In genomic region chr11:19117760-19118097, GRCh38 we compare ENCODE assay signal across 8 cellular contexts. TPM values are rescaled to one million over a fixed set of nuclear protein-coding genes. Genes with fewer than 3 reads are reported as not detected.
DNase-seq lines count a peak whose midpoint lies in the region; TF ChIP-seq lines count a peak whose summit lies in the region.

No MANE protein-coding gene starts in this region.

- H3K9me2 ChIP-seq in OCI-LY7 (ENCODE audit: insufficient read depth, low read length) = no peaks in the 10 kb centered on the region

- H3K4me2 ChIP-seq in OCI-LY7 (ENCODE audit: low read length) = peak overlapping the region; percentile 95
- peak overlapping the region; percentile 80 for H3K4me2 ChIP-seq in neural progenitor cell

- H3K4me3 Mint-ChIP-seq in CD4-positive, alpha-beta memory T cell = peak overlapping the region; percentile 90 to 98 (median 94)
- H3K4me3 Mint-ChIP-seq in endothelial cell (ENCODE audit: unreplicated experiment) (peak overlapping the region; percentile 93), neural progenitor cell (peak overlapping the region; percentile 94)

- H3F3A ChIP-seq in neural progenitor cell (ENCODE audit: low read depth) = peaks cover 9% of the 10 kb centered on the region

- CTCF ChIA-PET in CD4-positive, alpha-beta memory T cell (lab: Charles Lee; ENCODE audit: partially characterized antibody) = no interaction called here
- CTCF ChIA-PET in OCI-LY7 (lab: Charles Lee; ENCODE audit: unreplicated experiment) = no interaction called here

- H3K79me2 ChIP-seq in OCI-LY7 (ENCODE audit: insufficient read depth, low read depth, low read length) (peaks cover 20% of the 10 kb centered on the region), neural progenitor cell (ENCODE audit: low read depth) (peaks cover 40% of the 10 kb centered on the region)

- DNase-seq in CD4-positive, alpha-beta memory T cell = no peak
- peak; percentile 2 for DNase-seq in OCI-LY7 (ENCODE audit: low spot score)
- DNase-seq in endothelial cell (ENCODE audit: low spot score) = no peak
- DNase-seq in neural progenitor cell (ENCODE audit: low spot score) = no peak
- no peak for DNase-seq in hepatic stellate cell (ENCODE audit: low spot score)
- no peak for DNase-seq in NCI-H2081 (lab: John Stamatoyannopoulos, UW)
- no peak for DNase-seq in GM13976 (ENCODE audit: low spot score)
- DNase-seq in NCI-H1436 (lab: John Stamatoyannopoulos, UW) = no peak

- H2AFZ ChIP-seq in OCI-LY7 (ENCODE audit: low read length) (peak overlapping the region; percentile 90), neural progenitor cell (replicated peaks) (peak overlapping the region; percentile 83)

- H3K27ac Mint-ChIP-seq in CD4-positive, alpha-beta memory T cell = peak overlapping the region in 5 of 7 donors; percentile 46 to 81 (median 80)
- H3K27ac Mint-ChIP-seq in endothelial cell (ENCODE audit: unreplicated experiment) (no peak overlapping the region), neural progenitor cell (no peak overlapping the region)

- no peaks in the 10 kb centered on the region for H3K9me3 Mint-ChIP-seq in CD4-positive, alpha-beta memory T cell
- H3K9me3 Mint-ChIP-seq in endothelial cell (ENCODE audit: unreplicated experiment) (no peaks in the 10 kb centered on the region), neural progenitor cell (no peaks in the 10 kb centered on the region)

- H3K27me3 Mint-ChIP-seq in CD4-positive, alpha-beta memory T cell = no peaks in the 10 kb centered on the region
- peaks cover 2% of the 10 kb centered on the region for H3K27me3 Mint-ChIP-seq in endothelial cell (ENCODE audit: unreplicated experiment)
- peaks cover 3% of the 10 kb centered on the region for H3K27me3 Mint-ChIP-seq in neural progenitor cell (ENCODE audit: insufficient read depth, low read depth)

- H3K4me1 ChIP-seq in CD4-positive, alpha-beta memory T cell (ENCODE audit: insufficient read depth, low read length) = peaks cover 44% of the 10 kb centered on the region
- H3K4me1 ChIP-seq in OCI-LY7 (ENCODE audit: insufficient read depth, low read length, poor library complexity, severe bottlenecking) (peaks cover 21% of the 10 kb centered on the region), neural progenitor cell (peaks cover 6% of the 10 kb centered on the region)

- H3K4me1 Mint-ChIP-seq in CD4-positive, alpha-beta memory T cell = peaks cover 41 to 60% (median 49%) of the 10 kb centered on the region in 4 donors
- H3K4me1 Mint-ChIP-seq in endothelial cell (ENCODE audit: unreplicated experiment) (peaks cover 4% of the 10 kb centered on the region), neural progenitor cell (peaks cover 16% of the 10 kb centered on the region)

- peak overlapping the region; percentile 42 for H3K9ac ChIP-seq in neural progenitor cell

- no TSS peak for BruUV-seq in OCI-LY7 (replicated peaks; lab: Mats Ljungman, UMichigan)

- H3K36me3 ChIP-seq in CD4-positive, alpha-beta memory T cell (ENCODE audit: insufficient read depth, low read length) = no peaks in the 10 kb centered on the region
- H3K36me3 ChIP-seq in OCI-LY7 (ENCODE audit: insufficient read depth, low read length) (peaks cover 16% of the 10 kb centered on the region), neural progenitor cell (no peaks in the 10 kb centered on the region)

- no peaks in the 10 kb centered on the region for H3K9me3 ChIP-seq in CD4-positive, alpha-beta memory T cell (ENCODE audit: control insufficient read depth in 1 of 2, low read length in 2 of 2)
- no peaks in the 10 kb centered on the region for H3K9me3 ChIP-seq in OCI-LY7 (ENCODE audit: low read length)
- H3K9me3 ChIP-seq in neural progenitor cell (ENCODE audit: low read depth) = no peaks in the 10 kb centered on the region

- intact Hi-C loops in CD4-positive, alpha-beta memory T cell (cut with micrococcal nuclease) = loop anchor here (1.0 to 2.0 kb wide), 3 partner anchors 40 to 595 kb away; partner anchors contain the start of genes E2F8 and NAV2
- intact Hi-C loops in OCI-LY7 (cut with micrococcal nuclease; ENCODE audit: unreplicated experiment) = loop anchor here (5.0 kb wide), 2 partner anchors 125 to 320 kb away; partner anchors contain the start of gene E2F8

- POLR2A ChIA-PET in CD4-positive, alpha-beta memory T cell (lab: Charles Lee; ENCODE audit: partially characterized antibody) = no interaction called here
- POLR2A ChIA-PET in OCI-LY7 (lab: Charles Lee) = no interaction called here

- in situ Hi-C loops in GM13976 (cut with MboI; ENCODE audit: low sequenced_read_pairs, unreplicated experiment) = no loop called here

- peak overlapping the region; percentile 73 for H3K27ac ChIP-seq in CD4-positive, alpha-beta memory T cell (ENCODE audit: low read depth, low read length)
- H3K27ac ChIP-seq in OCI-LY7 (ENCODE audit: low read depth, low read length, poor library complexity, severe bottlenecking) = no peak overlapping the region
- no peak overlapping the region for H3K27ac ChIP-seq in neural progenitor cell

- H3K36me3 Mint-ChIP-seq in CD4-positive, alpha-beta memory T cell = peaks cover 5 to 10% of the 10 kb centered on the region in 2 donors
- H3K36me3 Mint-ChIP-seq in endothelial cell (ENCODE audit: low read depth, unreplicated experiment) = no peaks in the 10 kb centered on the region
- peaks cover 7% of the 10 kb centered on the region for H3K36me3 Mint-ChIP-seq in neural progenitor cell

- peak overlapping the region; percentile 78 to 81 for H3K4me3 ChIP-seq in CD4-positive, alpha-beta memory T cell (ENCODE audit: low read length in 2 of 2)
- H3K4me3 ChIP-seq in OCI-LY7 (ENCODE audit: low read depth, low read length, poor library complexity, severe bottlenecking) (peak overlapping the region; percentile 95), neural progenitor cell (peak overlapping the region; percentile 68)

- no peaks in the 10 kb centered on the region for H3K27me3 ChIP-seq in CD4-positive, alpha-beta memory T cell (ENCODE audit: insufficient read depth, low read length)
- H3K27me3 ChIP-seq in neural progenitor cell = peaks cover 4% of the 10 kb centered on the region

- no peak for TF ChIP-seq CTCF in OCI-LY7 (conservative IDR thresholded peaks at IDR 0.05; ENCODE audit: low read length)
- no peak for TF ChIP-seq CTCF in endothelial cell (IDR thresholded peaks at IDR 0.05; ENCODE audit: unreplicated experiment)
- TF ChIP-seq CTCF in neural progenitor cell (IDR thresholded peaks at IDR 0.05) = no peak
- TF ChIP-seq CTCF in GM13976 (IDR thresholded peaks at IDR 0.05; ENCODE audit: borderline replicate concordance, control extremely low read depth, extremely low read depth, insufficient read depth, missing control alignments) = no peak

- H4K20me1 ChIP-seq in OCI-LY7 (ENCODE audit: insufficient read depth, low read length) = peaks cover 17% of the 10 kb centered on the region; the same call in 1 of the 2 replicates
- H4K20me1 ChIP-seq in neural progenitor cell (ENCODE audit: low read depth) = peaks cover 18% of the 10 kb centered on the region

RNA-seq across cellular contexts. Expression of gene ZDHHC13, which starts 0.8 kb away (rescaled TPM):
- total RNA-seq in CD4-positive, alpha-beta memory T cell = 10 to 100 TPM; 15.6 to 16.1 TPM
- 10 to 100 TPM in 1 of 2 donors, 1 to 10 TPM in 1; 9.4 to 15.2 TPM for polyA plus RNA-seq in CD4-positive, alpha-beta memory T cell
- 23.3 and 25.0 TPM in 2 replicates for total RNA-seq in OCI-LY7 (2014; rRNA removed; shearing (Covaris generic))
- total RNA-seq in OCI-LY7 (2022) = 26.1 and 28.1 TPM in 2 replicates
- 18.2 TPM for total RNA-seq in endothelial cell (ENCODE audit: unreplicated experiment)
- 27.0 and 43.4 TPM in 2 replicates for total RNA-seq in neural progenitor cell (ENCODE audit: low replicate concordance)

RNA-seq across cellular contexts. Expression of gene MRGPRX2, which starts 57.2 kb away (rescaled TPM):
- total RNA-seq in CD4-positive, alpha-beta memory T cell = not detected
- not detected for polyA plus RNA-seq in CD4-positive, alpha-beta memory T cell
- total RNA-seq in OCI-LY7 (2014; rRNA removed; shearing (Covaris generic)) = not detected in 2 replicates
- total RNA-seq in OCI-LY7 (2022) = not detected in 2 replicates
- 0.51 TPM for total RNA-seq in endothelial cell (ENCODE audit: unreplicated experiment)
- total RNA-seq in neural progenitor cell (ENCODE audit: low replicate concordance) = not detected in 2 replicates

Comparison
In these comparisons a context has a peak if more than half of its experiments do, and no peak if none do; other contexts are left out.
1. H3K27ac Mint-ChIP-seq: peak in CD4-positive, alpha-beta memory T cell (5 of 7); none in endothelial cell (single experiment) and neural progenitor cell (single experiment).
2. Peak in every context shown above with its lines, with median percentiles within 50 percentile points of each other: H3K4me3 ChIP-seq and H3K4me3 Mint-ChIP-seq.